In genomic region chr11:32643526-32643925, GRCh38 we compare ENCODE assay signal across 1 cellular context.
TF ChIP-seq lines count a peak whose summit lies in the region.

No MANE protein-coding gene starts in this region.

TF ChIP-seq in HCT116, 20 proteins besides CTCF, POLR2A, EP300 and RAD21 (continued from another document):
- TF ChIP-seq REST (IDR thresholded peaks at IDR 0.05; ENCODE audit: low read depth) (no peak), YY1 (IDR thresholded peaks at IDR 0.05; ENCODE audit: extremely low read depth, insufficient replicate concordance, low read depth, low read length) (no peak)
